Comparison of ENCODE assay signal across 8 cellular contexts in genomic region chr17:50151041-50151936, GRCh38. TPM values are rescaled to one million over a fixed set of nuclear protein-coding genes. Genes with fewer than 3 reads are reported as not detected.
DNase-seq lines count a peak whose midpoint lies in the region; ATAC-seq and TF ChIP-seq lines count a peak whose summit lies in the region.

No MANE protein-coding gene starts in this region.

- DNase-seq in NCI-H2107 treated with DMSO at 0.1 percent for 48 hours (lab: John Stamatoyannopoulos, UW; ENCODE audit: unreplicated experiment): peak; percentile 25
- DNase-seq in WERI-Rb-1: peak; percentile 97
- peak; percentile 71 to 83 for DNase-seq in breast epithelium (ENCODE audit: low spot score in 2 of 2)
- DNase-seq in iPS-NIHi7 (ENCODE audit: extremely low spot score): peak; percentile 93

- H3K36me3 ChIP-seq in WERI-Rb-1 (peaks cover 20% of the 10 kb centered on the region), breast epithelium (no peaks in the 10 kb centered on the region)

- H3K27me3 ChIP-seq in WERI-Rb-1 (ENCODE audit: insufficient read depth, low read depth, severe bottlenecking) (no peaks in the 10 kb centered on the region), breast epithelium (no peaks in the 10 kb centered on the region)

- H3K27ac ChIP-seq in WERI-Rb-1: peak overlapping the region; percentile 93
- H3K27ac ChIP-seq in breast epithelium: peak overlapping the region; percentile 88 to 94
- H3K27ac ChIP-seq in skin epidermis: peak overlapping the region; percentile 48 to 99 (median 93)

- TF ChIP-seq CTCF in GM12875 (IDR thresholded peaks at IDR 0.05; ENCODE audit: borderline replicate concordance, insufficient read depth, low read depth, low read length) (peak; percentile 82), WERI-Rb-1 (IDR thresholded peaks at IDR 0.05; ENCODE audit: low read depth, low read length) (peak; percentile 76), breast epithelium (IDR thresholded peaks at IDR 0.05) (peak; percentile 58 to 69 (median 62))

- H3K4me3 ChIP-seq in GM12875 (ENCODE audit: low read depth, low read length) (peak overlapping the region; percentile 85), WERI-Rb-1 (ENCODE audit: low read depth, low read length) (peak overlapping the region; percentile 68), breast epithelium (peak overlapping the region; percentile 81 to 90 (median 85)), skin epidermis (peak overlapping the region; percentile 68 to 92 (median 85))

- TF ChIP-seq POLR2A in breast epithelium (IDR thresholded peaks at IDR 0.05): no peak

- ATAC-seq in HG02938 (IDR thresholded peaks at IDR 0.05; ENCODE audit: unreplicated experiment) (peak; percentile 35), GM19455 (IDR thresholded peaks at IDR 0.05; ENCODE audit: unreplicated experiment) (no peak)

- H3K4me1 ChIP-seq in breast epithelium: peaks cover 17 to 44% of the 10 kb centered on the region in 2 donors

- intact Hi-C loops in breast epithelium (cut with DNase I; ENCODE audit: low total_unique reads): no loop called here

- H3K9me3 ChIP-seq in WERI-Rb-1 (ENCODE audit: severe bottlenecking) (no peaks in the 10 kb centered on the region), breast epithelium (no peaks in the 10 kb centered on the region)

RNA-seq across cellular contexts. Expression of gene PPP1R9B, which starts 0.8 kb away (rescaled TPM):
- total RNA-seq in breast epithelium: 10 to 100 TPM; 21.8 to 24.9 (median 22.7) TPM

RNA-seq across cellular contexts. Expression of gene SGCA, which starts 14.5 kb away (rescaled TPM):
- 1 to 10 TPM in 1 of 3 donors, under 1 TPM in 2; 0.33 to 2.6 (median 0.73) TPM for total RNA-seq in breast epithelium

RNA-seq across cellular contexts. Expression of gene SAMD14, which starts 21.3 kb away (rescaled TPM):
- total RNA-seq in breast epithelium: under 1 TPM in 2 of 3 donors, not detected in 1; 0.16 to 0.98 TPM

RNA-seq across cellular contexts. Expression of gene COL1A1, which starts 50.1 kb away (rescaled TPM):
- 10 to 100 TPM; 23.4 to 67.2 (median 44.5) TPM for total RNA-seq in breast epithelium

RNA-seq across cellular contexts. Expression of gene PDK2, which starts 56.1 kb away (rescaled TPM):
- total RNA-seq in breast epithelium: 10 to 100 TPM; 28.2 to 53.4 (median 30.5) TPM

Comparison
In these comparisons a context has a peak if more than half of its experiments do, and no peak if none do; other contexts are left out.
1. DNase-seq: peak in every context shown above with its lines; median percentile 97 in WERI-Rb-1; 93 in iPS-NIHi7; 77 in breast epithelium; 25 in NCI-H2107 treated with DMSO at 0.1 percent for 48 hours.